8 cellular contexts compared by ENCODE assay signal in genomic region chr17:68513932-68514331, GRCh38. TPM values are rescaled to one million over a fixed set of nuclear protein-coding genes. Genes with fewer than 3 reads are reported as not detected.
DNase-seq lines count a peak whose midpoint lies in the region; ATAC-seq, FAIRE-seq and TF ChIP-seq lines count a peak whose summit lies in the region.

No MANE protein-coding gene starts in this region.

- TF ChIP-seq EP300 in A549 (IDR thresholded peaks at IDR 0.05) = no peak

- FAIRE-seq in A549 (lab: Jason Lieb, UNC) (no peak), bronchial epithelial cell (lab: Jason Lieb, UNC) (no peak)

- WGBS in A549 (ENCODE audit: missing lambda C conversion rate) = 10% methylated on average over 3 of the region's 3 CpGs

- H3K27me3 ChIP-seq in HL-60 (ENCODE audit: insufficient read depth, poor library complexity, severe bottlenecking) = no peaks in the 10 kb centered on the region
- no peaks in the 10 kb centered on the region for H3K27me3 ChIP-seq in bronchial epithelial cell (ENCODE audit: control insufficient read depth, insufficient read depth, low read length)
- H3K27me3 ChIP-seq in muscle layer of colon (ENCODE audit: control insufficient read depth in 1 of 2, insufficient read depth in 2 of 2, low read length in 2 of 2) = no peaks in the 10 kb centered on the region

- H3K4me2 ChIP-seq in A549 = peak overlapping the region; percentile 90

- no peak for TF ChIP-seq RAD21 in A549 (conservative IDR thresholded peaks at IDR 0.05 in 1 of 2, IDR thresholded peaks at IDR 0.05 in 1 of 2)

- H3K9ac ChIP-seq in muscle layer of colon (ENCODE audit: low read length) = peak overlapping the region; percentile 85

- POLR2A ChIA-PET in A549 (lab: Yijun Ruan, JAX) = no interaction called here

- peak overlapping the region; percentile 80 for H3K4me3 ChIP-seq in A549
- peak overlapping the region; percentile 67 for H3K4me3 ChIP-seq in HL-60 (replicated peaks; ENCODE audit: insufficient read depth, low read length)
- peak overlapping the region; percentile 90 for H3K4me3 ChIP-seq in bronchial epithelial cell (ENCODE audit: low read depth, low read length)
- peak overlapping the region; percentile 95 to 97 for H3K4me3 ChIP-seq in muscle layer of colon (ENCODE audit: low read depth in 1 of 2, low read length in 2 of 2)

- no peak for ATAC-seq in A549

- H3K27ac ChIP-seq in A549 (peak overlapping the region; percentile 95 to 96), HL-60 (replicated peaks) (peak overlapping the region; percentile 95), muscle layer of colon (ENCODE audit: low read depth, low read length) (peak overlapping the region; percentile 98)

- peaks cover 10% of the 10 kb centered on the region for H3K36me3 ChIP-seq in bronchial epithelial cell (ENCODE audit: control insufficient read depth, insufficient read depth, low read length)
- H3K36me3 ChIP-seq in muscle layer of colon (ENCODE audit: insufficient read depth, low read length) = peaks cover 17% of the 10 kb centered on the region

- DNase-seq in A549 (ENCODE audit: low read depth in 1 of 2, low spot score in 1 of 2) = no peak
- no peak for DNase-seq in HL-60 (ENCODE audit: low read depth in 1 of 2, low spot score in 1 of 2)
- no peak for DNase-seq in bronchial epithelial cell (ENCODE audit: low read depth)
- no peak for DNase-seq in SKM-1 (lab: John Stamatoyannopoulos, UW; ENCODE audit: unreplicated experiment)
- no peak for DNase-seq in DMS53 treated with DMSO at 0.1 percent for 48 hours (lab: John Stamatoyannopoulos, UW; ENCODE audit: unreplicated experiment)
- no peak for DNase-seq in iPS-NIHi7 (ENCODE audit: extremely low spot score)
- DNase-seq in UCSD-AML1 (lab: John Stamatoyannopoulos, UW; ENCODE audit: unreplicated experiment) = no peak

- no peak for TF ChIP-seq POLR2A in A549 (IDR thresholded peaks at IDR 0.05; ENCODE audit: low read length)

- CTCF ChIA-PET in A549 (lab: Yijun Ruan, JAX) = interaction anchor here (0.6 to 1.2 kb wide), 2 partner anchors 16 to 137 kb away, joined by 3 read pairs; no protein-coding TSS in a partner anchor

- H3K4me1 ChIP-seq in A549 (peaks cover 22% of the 10 kb centered on the region), muscle layer of colon (ENCODE audit: insufficient read depth, low read length) (peaks cover 20% of the 10 kb centered on the region)

- H3K9me3 ChIP-seq in A549 (no peaks in the 10 kb centered on the region), muscle layer of colon (ENCODE audit: low read length) (no peaks in the 10 kb centered on the region)

- TF ChIP-seq CTCF in A549 (IDR thresholded peaks at IDR 0.05) = no peak
- TF ChIP-seq CTCF in HL-60 (IDR thresholded peaks at IDR 0.05; ENCODE audit: insufficient read depth, low read length) = no peak
- TF ChIP-seq CTCF in bronchial epithelial cell (IDR thresholded peaks at IDR 0.05; ENCODE audit: insufficient read depth, low read length, severe bottlenecking) = no peak

TF ChIP-seq in A549, 52 proteins besides CTCF, POLR2A, EP300 and RAD21:
- TF ChIP-seq RNF2 (IDR thresholded peaks at IDR 0.05; ENCODE audit: borderline replicate concordance, low read depth) = no peak

RNA-seq across cellular contexts. Expression of gene PRKAR1A, which starts 1.7 kb away (rescaled TPM):
- 244 and 370 TPM in 2 replicates for polyA plus RNA-seq in A549 (2011; rRNA removed)
- 109 and 137 TPM in 2 replicates for polyA plus RNA-seq in A549 (2012; cell fraction: cytosol; rRNA removed)
- polyA plus RNA-seq in A549 (2012; cell fraction: nucleus; rRNA removed) = 108 and 114 TPM in 2 replicates
- 239 to 259 TPM (median 244 TPM) in 3 replicates for polyA plus RNA-seq in A549 (2017; fragmentation: RNase III; extraction: RNeasy Plus Mini Kit Qiagen cat#74134 plus additional on column Dnase treatment)
- 386 and 403 TPM in 2 replicates for polyA minus RNA-seq in A549 (2011; rRNA and poly(A)+ RNA removed)
- total RNA-seq in bronchial epithelial cell = 226 and 248 TPM in 2 replicates

RNA-seq across cellular contexts. Expression of gene WIPI1, which starts 56.6 kb away (rescaled TPM):
- polyA plus RNA-seq in A549 (2011; rRNA removed) = 19.7 and 26.1 TPM in 2 replicates
- polyA plus RNA-seq in A549 (2012; cell fraction: cytosol; rRNA removed) = 5.2 and 6.7 TPM in 2 replicates
- polyA plus RNA-seq in A549 (2012; cell fraction: nucleus; rRNA removed) = 3.3 and 3.4 TPM in 2 replicates
- polyA plus RNA-seq in A549 (2017; fragmentation: RNase III; extraction: RNeasy Plus Mini Kit Qiagen cat#74134 plus additional on column Dnase treatment) = 6.9 to 11.6 TPM (median 9.5 TPM) in 3 replicates
- 16.2 and 25.9 TPM in 2 replicates for polyA minus RNA-seq in A549 (2011; rRNA and poly(A)+ RNA removed)
- total RNA-seq in bronchial epithelial cell = 79.5 and 86.0 TPM in 2 replicates
